ENCODE assay signal across 24 cellular contexts in genomic region chr14:76780360-76780759, GRCh38. TPM values are rescaled to one million over a fixed set of nuclear protein-coding genes. Genes with fewer than 3 reads are reported as not detected.
DNase-seq lines count a peak whose midpoint lies in the region; ATAC-seq and TF ChIP-seq lines count a peak whose summit lies in the region.
"Had no signal": no experiment of that assay in that cellular context is flagged by ENCODE, and none has a peak within 500 bp of the region (broad histone marks: within the 10 kb centered on the region; RNA-seq: fewer than 3 reads in every experiment).

No MANE protein-coding gene starts in this region.

- POLR2A ChIA-PET in SK-N-SH (lab: Yijun Ruan, JAX): interaction anchor here (0.7 to 2.4 kb wide), 4 partner anchors 11 to 78 kb away, joined by 3 to 6 read pairs (median 4); partner anchors contain the start of gene ANGEL1

- DNase-seq in SK-N-SH (no peak), left ventricle myocardium inferior (no peak), left ventricle myocardium superior (no peak), memory B cell (ENCODE audit: low spot score in 2 of 2) (no peak), substantia nigra (lab: John Stamatoyannopoulos, UW) (no peak), NCI-H510A treated with DMSO at 0.1 percent for 48 hours (lab: John Stamatoyannopoulos, UW) (no peak)
- DNase-seq: activated gamma-delta T cell; BE2C; Caco-2; effector CD8-positive, alpha-beta T cell; esophagus squamous epithelium; HCEC 1CT; KBM-7; NCI-H146; NCI-H2171 treated with DMSO at 0.1 percent for 48 hours; SHP77 treated with DMSO at 0.1 percent for 48 hours; stimulated activated CD4-positive, alpha-beta T cell treated with anti-CD3 and anti-CD28 coated beads, Interleukin-12 subunit alpha, Interleukin-12 subunit beta, amount 100 ng/mL, for 4 hours had no signal

- H3K27me3 ChIP-seq in SK-N-SH (ENCODE audit: insufficient read depth) (no peaks in the 10 kb centered on the region), left ventricle myocardium inferior (ENCODE audit: low read depth) (no peaks in the 10 kb centered on the region)
- H3K27me3 ChIP-seq: BE2C, esophagus squamous epithelium, neutrophil, suprapubic skin had no signal

- intact Hi-C loops in left ventricle myocardium inferior (cut with micrococcal nuclease) (loop anchor here (5.0 kb wide), 1 partner anchor 68 kb away; no protein-coding TSS in a partner anchor), left ventricle myocardium superior (cut with micrococcal nuclease) (loop anchor here (5.0 kb wide), 1 partner anchor 68 kb away; no protein-coding TSS in a partner anchor)

- H3F3A ChIP-seq in SK-N-SH (replicated peaks; ENCODE audit: insufficient read depth): no peaks in the 10 kb centered on the region

- H3K9ac ChIP-seq in SK-N-SH: no peak overlapping the region

- no peak for TF ChIP-seq EP300 in SK-N-SH (IDR thresholded peaks at IDR 0.05; ENCODE audit: borderline replicate concordance in 1 of 2, low read depth in 1 of 2, low read length in 1 of 2)

- peak overlapping the region; percentile 10; the same call in 1 of the 2 replicates for H3K4me2 ChIP-seq in SK-N-SH

- H3K27ac ChIP-seq in SK-N-SH (ENCODE audit: low read depth in 2 of 2, low read length in 1 of 2) (peak overlapping the region in 1 of 2 experiments; percentile 25; a peak in 1 of 4 replicates), left ventricle myocardium inferior (replicated peaks) (peak overlapping the region; percentile 70), substantia nigra (ENCODE audit: low read depth, low read length, poor library complexity, severe bottlenecking) (peak overlapping the region; percentile 81)
- H3K27ac ChIP-seq: neutrophil, suprapubic skin had no signal

- no peaks in the 10 kb centered on the region for H4K20me1 ChIP-seq in SK-N-SH (ENCODE audit: insufficient read depth)

- no peaks in the 10 kb centered on the region for H3K9me2 ChIP-seq in SK-N-SH

- 83% methylated on average over 5 of the region's 5 CpGs for WGBS in SK-N-SH (ENCODE audit: low lambda C conversion rate)

- TF ChIP-seq RAD21 in SK-N-SH (IDR thresholded peaks at IDR 0.05; ENCODE audit: low read length): no peak

- H3K36me3 ChIP-seq in SK-N-SH (replicated peaks in 1 of 2; ENCODE audit: control insufficient read depth in 1 of 2, insufficient read depth in 2 of 2, low read length in 1 of 2) (peaks cover 0 to 15% of the 10 kb centered on the region in 2 experiments), left ventricle myocardium inferior (peaks cover 35% of the 10 kb centered on the region)

- peaks cover 8% of the 10 kb centered on the region for H3K36me3 Mint-ChIP-seq in memory B cell

- peak overlapping the region; percentile 3 for H3K27ac Mint-ChIP-seq in memory B cell

- H2AFZ ChIP-seq in SK-N-SH (ENCODE audit: low read depth): no peak overlapping the region

- ATAC-seq in SK-N-SH treated with all-trans-retinoic acid at 6 μM for 48 hours (no peak), left ventricle myocardium superior (no peak), memory B cell (ENCODE audit: low read depth) (no peak), GM18498 (IDR thresholded peaks at IDR 0.05; ENCODE audit: unreplicated experiment) (no peak)

- H3K4me1 Mint-ChIP-seq in memory B cell: no peaks in the 10 kb centered on the region

- H3K4me3 Mint-ChIP-seq in memory B cell: no peak overlapping the region

- CTCF ChIA-PET in SK-N-SH (lab: Yijun Ruan, JAX): interaction anchor here (3.8 to 7.7 kb wide), 2 partner anchors 9 to 70 kb away, joined by 19 to 147 read pairs; no protein-coding TSS in a partner anchor

- no peaks in the 10 kb centered on the region for H3K79me2 ChIP-seq in SK-N-SH (ENCODE audit: insufficient read depth)

- H3K4me1 ChIP-seq in SK-N-SH (ENCODE audit: control insufficient read depth in 1 of 2, insufficient read depth in 2 of 2, low read depth in 1 of 2, low read length in 1 of 2) (peaks cover 14 to 44% of the 10 kb centered on the region in 2 experiments; a peak in 2 of 4 replicates), left ventricle myocardium inferior (peaks cover 84% of the 10 kb centered on the region)
- H3K4me1 ChIP-seq: Caco-2 had no signal

- H3K4me3 ChIP-seq in SK-N-SH (ENCODE audit: low read depth in 2 of 2, low read length in 1 of 2) (no peak overlapping the region), left ventricle myocardium inferior (no peak overlapping the region)
- H3K4me3 ChIP-seq: esophagus squamous epithelium, suprapubic skin had no signal

- H3K9me3 ChIP-seq in SK-N-SH: no peaks in the 10 kb centered on the region
- no peaks in the 10 kb centered on the region for H3K9me3 ChIP-seq in left ventricle myocardium inferior (replicated peaks)
- H3K9me3 ChIP-seq: BE2C, Caco-2, esophagus squamous epithelium, neutrophil, suprapubic skin had no signal

- no peaks in the 10 kb centered on the region for H3K27me3 Mint-ChIP-seq in memory B cell

- TF ChIP-seq CTCF in SK-N-SH (IDR thresholded peaks at IDR 0.05) (no peak), left ventricle myocardium inferior (IDR thresholded peaks at IDR 0.05; ENCODE audit: borderline replicate concordance) (no peak)

- no peaks in the 10 kb centered on the region for H3K9me3 Mint-ChIP-seq in memory B cell

TF ChIP-seq in SK-N-SH, 30 proteins besides CTCF, POLR2A, EP300 and RAD21:
- TF ChIP-seq TCF12 (IDR thresholded peaks at IDR 0.05): no peak

TF ChIP-seq in SK-N-SH treated with all-trans-retinoic acid at 6 μM for 48 hours, 23 proteins besides CTCF, POLR2A, EP300 and RAD21 (continues in another document):
- TF ChIP-seq BACH2 (CRISPR knock-in tag; IDR thresholded peaks at IDR 0.05; ENCODE audit: borderline replicate concordance) (no peak), SNAI2 (CRISPR knock-in tag; IDR thresholded peaks at IDR 0.05) (no peak), OSR1 (CRISPR knock-in tag; IDR thresholded peaks at IDR 0.05) (no peak), CSRNP3 (CRISPR knock-in tag; IDR thresholded peaks at IDR 0.05) (no peak), ISL1 (CRISPR knock-in tag; IDR thresholded peaks at IDR 0.05) (no peak), RARB (CRISPR knock-in tag; IDR thresholded peaks at IDR 0.05) (no peak), GLIS3 (CRISPR knock-in tag; IDR thresholded peaks at IDR 0.05) (no peak), TCF4 (CRISPR knock-in tag; IDR thresholded peaks at IDR 0.05; ENCODE audit: borderline replicate concordance) (no peak), PATZ1 (CRISPR knock-in tag; IDR thresholded peaks at IDR 0.05; ENCODE audit: borderline replicate concordance) (no peak), ZNF8 (CRISPR knock-in tag; IDR thresholded peaks at IDR 0.05) (no peak), ARNTL (CRISPR knock-in tag; IDR thresholded peaks at IDR 0.05; ENCODE audit: borderline replicate concordance, low read depth) (no peak)

RNA-seq across cellular contexts. Expression of gene VASH1, which starts 19.1 kb away (rescaled TPM):
- polyA plus RNA-seq in SK-N-SH (2012; rRNA removed): 4.8 and 4.9 TPM in 2 replicates
- 2.1 and 2.8 TPM in 2 replicates for polyA plus RNA-seq in SK-N-SH (2012; cell fraction: cytosol; rRNA removed)
- 18.6 and 33.7 TPM in 2 replicates for polyA plus RNA-seq in SK-N-SH (2012; cell fraction: nucleus; rRNA removed)
- total RNA-seq in left ventricle myocardium inferior (12.4 TPM), left ventricle myocardium superior (14.0 TPM)
- total RNA-seq: OCI-LY7 had no signal

RNA-seq across cellular contexts. Expression of gene ANGEL1, which starts 32.3 kb away (rescaled TPM):
- 14.1 and 20.7 TPM in 2 replicates for polyA plus RNA-seq in SK-N-SH (2012; rRNA removed)
- 7.5 and 9.8 TPM in 2 replicates for polyA plus RNA-seq in SK-N-SH (2012; cell fraction: cytosol; rRNA removed)
- 48.0 and 56.1 TPM in 2 replicates for polyA plus RNA-seq in SK-N-SH (2012; cell fraction: nucleus; rRNA removed)
- total RNA-seq in left ventricle myocardium inferior (9.3 TPM), left ventricle myocardium superior (11.2 TPM)

RNA-seq across cellular contexts. Expression of gene LRRC74A, which starts 45.8 kb away (rescaled TPM):
- polyA plus RNA-seq in SK-N-SH (2012; rRNA removed): not detected in 2 replicates
- not detected in 2 replicates for polyA plus RNA-seq in SK-N-SH (2012; cell fraction: cytosol; rRNA removed)
- not detected in 2 replicates for polyA plus RNA-seq in SK-N-SH (2012; cell fraction: nucleus; rRNA removed)
- total RNA-seq in left ventricle myocardium inferior (not detected), left ventricle myocardium superior (not detected)
- total RNA-seq: A172; Caco-2; esophagus squamous epithelium; OCI-LY7; suprapubic skin; T-helper 2 cell treated with Interferon-gamma antibody and Interleukin-4, amounts not matched to agents 100 ng/mL and 5 ng/mL, for 36 hours had no signal
